Comparison of ENCODE assay signal across 26 cellular contexts in genomic region chr3:108834551-108834950, GRCh38. TPM values are rescaled to one million over a fixed set of nuclear protein-coding genes. Genes with fewer than 3 reads are reported as not detected.
A peak's percentile ranks its signal among the peaks of the same experiment; 100 is the strongest.
DNase-seq lines count a peak whose midpoint lies in the region; ATAC-seq and TF ChIP-seq lines count a peak whose summit lies in the region.
"Had no signal": no experiment of that assay in that cellular context is flagged by ENCODE, and none has a peak within 500 bp of the region (broad histone marks: within the 10 kb centered on the region; RNA-seq: fewer than 3 reads in every experiment).

No MANE protein-coding gene starts in this region.

- H3K9me3 Mint-ChIP-seq in activated T-cell treated with anti-CD3 and anti-CD28 coated beads, Interleukin-2, amount 50 U/mL, for 4 hours: no peaks in the 10 kb centered on the region
- no peaks in the 10 kb centered on the region for H3K9me3 Mint-ChIP-seq in activated naive CD4-positive, alpha-beta T cell treated with anti-CD3 and anti-CD28 coated beads, Interleukin-2, amount 50 U/mL, for 72 hours

- peak overlapping the region; percentile 1 for H3K4me3 ChIP-seq in Loucy (ENCODE audit: low read length, poor library complexity, severe bottlenecking)
- no peak overlapping the region for H3K4me3 ChIP-seq in spleen
- H3K4me3 ChIP-seq: adrenal gland had no signal

- TF ChIP-seq CTCF in Loucy (conservative IDR thresholded peaks at IDR 0.05; ENCODE audit: low read length) (no peak), spleen (IDR thresholded peaks at IDR 0.05 in 8 of 11, conservative IDR thresholded peaks at IDR 0.05 in 3 of 11) (no peak)

- 64 to 84% (median 79%) methylated on average over 1 of the region's 1 CpG for WGBS in spleen, 5 donors

- H3K4me2 ChIP-seq in Loucy (ENCODE audit: low read depth, low read length, poor library complexity, severe bottlenecking): peak overlapping the region; percentile 39

- H3K79me2 ChIP-seq in Loucy (ENCODE audit: insufficient read depth, low read length): peaks cover 18% of the 10 kb centered on the region

- H3K9ac ChIP-seq in Loucy (ENCODE audit: low read depth, low read length, poor library complexity, severe bottlenecking): no peak overlapping the region

- H3K27ac Mint-ChIP-seq in activated naive CD4-positive, alpha-beta T cell treated with anti-CD3 and anti-CD28 coated beads, Interleukin-2, amount 50 U/mL, for 72 hours: peak overlapping the region; percentile 97 to 99
- H3K27ac Mint-ChIP-seq: progenitor cell of endocrine pancreas had no signal

- H3K27me3 ChIP-seq in Loucy (ENCODE audit: insufficient read depth, low read length, poor library complexity, severe bottlenecking) (no peaks in the 10 kb centered on the region), spleen (replicated peaks in 1 of 7) (no peaks in the 10 kb centered on the region)
- H3K27me3 ChIP-seq: adrenal gland, brain microvascular endothelial cell had no signal

- no peak overlapping the region for H2AFZ ChIP-seq in Loucy (ENCODE audit: low read length)

- H3K9me3 ChIP-seq in Loucy (ENCODE audit: insufficient read depth, low read depth, low read length) (no peaks in the 10 kb centered on the region), spleen (no peaks in the 10 kb centered on the region)
- H3K9me3 ChIP-seq: adrenal gland had no signal

- no peaks in the 10 kb centered on the region for H3K9me2 ChIP-seq in Loucy (replicated peaks; ENCODE audit: low read depth, low read length)

- peaks cover 15% of the 10 kb centered on the region for H3K36me3 Mint-ChIP-seq in activated T-cell treated with anti-CD3 and anti-CD28 coated beads, Interleukin-2, amount 50 U/mL, for 4 hours (ENCODE audit: insufficient read depth)
- H3K36me3 Mint-ChIP-seq in activated naive CD4-positive, alpha-beta T cell treated with anti-CD3 and anti-CD28 coated beads, Interleukin-2, amount 50 U/mL, for 72 hours: peaks cover 7 to 28% of the 10 kb centered on the region in 2 donors

- H3K36me3 ChIP-seq in Loucy (ENCODE audit: insufficient read depth, low read length) (peaks cover 9% of the 10 kb centered on the region; the same call in 1 of the 2 replicates), spleen (no peaks in the 10 kb centered on the region)
- H3K36me3 ChIP-seq: adrenal gland, brain microvascular endothelial cell had no signal

- peak overlapping the region in 5 of 8 donors; percentile 22 to 61 (median 29) for H3K27ac ChIP-seq in spleen
- H3K27ac ChIP-seq: adrenal gland, brain microvascular endothelial cell had no signal

- H4K20me1 ChIP-seq in Loucy (ENCODE audit: insufficient read depth, low read length, poor library complexity, severe bottlenecking): no peaks in the 10 kb centered on the region

- peak; percentile 49 to 58 for ATAC-seq in activated T-cell treated with anti-CD3 and anti-CD28 coated beads, Interleukin-2, amount 50 U/mL, for 4 hours
- peak; percentile 19 to 34 for ATAC-seq in activated naive CD4-positive, alpha-beta T cell treated with anti-CD3 and anti-CD28 coated beads, Interleukin-2, amount 50 U/mL, for 72 hours
- ATAC-seq in HG02678 (IDR thresholded peaks at IDR 0.05; ENCODE audit: unreplicated experiment): no peak
- ATAC-seq: esophagus mucosa, Panc1 had no signal

- no peak for TF ChIP-seq POLR2A in spleen (IDR thresholded peaks at IDR 0.05)

- H3F3A ChIP-seq in Loucy (ENCODE audit: low read depth): no peaks in the 10 kb centered on the region

- no peaks in the 10 kb centered on the region for H3K27me3 Mint-ChIP-seq in activated T-cell treated with anti-CD3 and anti-CD28 coated beads, Interleukin-2, amount 50 U/mL, for 4 hours (ENCODE audit: low read depth)
- H3K27me3 Mint-ChIP-seq: progenitor cell of endocrine pancreas had no signal

- peaks cover 92% of the 10 kb centered on the region for H3K4me1 Mint-ChIP-seq in activated T-cell treated with anti-CD3 and anti-CD28 coated beads, Interleukin-2, amount 50 U/mL, for 4 hours (ENCODE audit: low read depth)

- peaks cover 27% of the 10 kb centered on the region for H3K4me1 ChIP-seq in Loucy (ENCODE audit: insufficient read depth, low read length, poor library complexity, severe bottlenecking)
- peaks cover 0 to 19% (median 0%) of the 10 kb centered on the region in 6 donors for H3K4me1 ChIP-seq in spleen
- H3K4me1 ChIP-seq: adrenal gland had no signal

- DNase-seq in activated T-cell treated with anti-CD3 and anti-CD28 coated beads, Interleukin-2, amount 50 U/mL, for 4 hours: no peak
- DNase-seq in activated T-cell treated with anti-CD3 and anti-CD28 coated beads, Interleukin-2, amount 50 U/mL, for 1 hour: no peak
- no peak for DNase-seq in activated naive CD4-positive, alpha-beta T cell treated with anti-CD3 and anti-CD28 coated beads, Interleukin-2, amount 50 U/mL, for 72 hours (ENCODE audit: low spot score in 2 of 2)
- DNase-seq in spleen: no peak
- DNase-seq in ureter (ENCODE audit: low spot score): no peak
- DNase-seq in DMS153 (lab: John Stamatoyannopoulos, UW): no peak
- DNase-seq: adrenal gland, brain microvascular endothelial cell, Calu3, foreskin melanocyte, KBM-7, NCI-H1436 treated with DMSO at 0.1 percent for 48 hours, NCI-H2107, NCI-H510A, SIG-M5, substantia nigra, SW 1271 had no signal

- intact Hi-C loops in spleen (cut with DNase I; ENCODE audit: low total_unique reads): no loop called here

- peak overlapping the region; percentile 75 for H3K4me3 Mint-ChIP-seq in activated T-cell treated with anti-CD3 and anti-CD28 coated beads, Interleukin-2, amount 50 U/mL, for 4 hours

RNA-seq across cellular contexts. Expression of gene TRAT1, which starts 12.0 kb away (rescaled TPM):
- 10 to 100 TPM in 1 of 3 donors, 1 to 10 TPM in 2; 7.1 to 16.3 (median 9.3) TPM for total RNA-seq in activated T-cell treated with anti-CD3 and anti-CD28 coated beads, Interleukin-2, amount 50 U/mL, for 4 hours
- total RNA-seq in activated naive CD4-positive, alpha-beta T cell treated with anti-CD3 and anti-CD28 coated beads, Interleukin-2, amount 50 U/mL, for 72 hours: 10 to 100 TPM; 11.8 to 25.9 TPM
- total RNA-seq in spleen (10 to 100 TPM in 5 of 7 donors, 1 to 10 TPM in 2; 7.5 to 20.5 (median 12.6) TPM), ureter (0.96 TPM)
- 1 to 10 TPM; 2.2 to 4.2 (median 2.7) TPM for polyA plus RNA-seq in spleen
- total RNA-seq: Calu3, H1, HT-29, lung microvascular endothelial cell, progenitor cell of endocrine pancreas had no signal
- polyA plus RNA-seq: BJ, H1 had no signal
